ENCODE assay signal across 26 cellular contexts in genomic region chr16:49442805-49443204, GRCh38.
DNase-seq lines count a peak whose midpoint lies in the region; ATAC-seq and TF ChIP-seq lines count a peak whose summit lies in the region.
"Had no signal": no experiment of that assay in that cellular context is flagged by ENCODE, and none has a peak within 500 bp of the region (broad histone marks: within the 10 kb centered on the region; RNA-seq: fewer than 3 reads in every experiment).

No MANE protein-coding gene starts in this region.

- no peak for ATAC-seq in T-helper 17 cell
- no peak for ATAC-seq in naive thymus-derived CD8-positive, alpha-beta T cell
- ATAC-seq in HG02884 (IDR thresholded peaks at IDR 0.05; ENCODE audit: unreplicated experiment): no peak
- ATAC-seq: activated CD8-positive, alpha-beta memory T cell treated with anti-CD3 and anti-CD28 coated beads, Interleukin-2, amount 10 ng/mL, durations not matched to agents 7 days and 5 days; left lung had no signal

- no peak overlapping the region for H3K4me3 Mint-ChIP-seq in activated naive CD4-positive, alpha-beta T cell treated with anti-CD3 and anti-CD28 coated beads, Interleukin-2, amount 50 U/mL, for 24 hours
- H3K4me3 Mint-ChIP-seq in T-helper 17 cell: no peak overlapping the region
- peak overlapping the region in 6 of 10 donors; percentile 1 to 63 (median 16) for H3K4me3 Mint-ChIP-seq in naive thymus-derived CD8-positive, alpha-beta T cell
- H3K4me3 Mint-ChIP-seq: activated CD8-positive, alpha-beta memory T cell treated with anti-CD3 and anti-CD28 coated beads, Interleukin-2, amount 10 ng/mL, durations not matched to agents 7 days and 5 days had no signal

- peaks cover 23% of the 10 kb centered on the region for H3K4me1 Mint-ChIP-seq in activated naive CD4-positive, alpha-beta T cell treated with anti-CD3 and anti-CD28 coated beads, Interleukin-2, amount 50 U/mL, for 24 hours
- H3K4me1 Mint-ChIP-seq in T-helper 17 cell: peaks cover 3% of the 10 kb centered on the region
- peaks cover 16 to 35% (median 28%) of the 10 kb centered on the region in 4 donors for H3K4me1 Mint-ChIP-seq in naive thymus-derived CD8-positive, alpha-beta T cell

- H3K27ac Mint-ChIP-seq in activated naive CD4-positive, alpha-beta T cell treated with anti-CD3 and anti-CD28 coated beads, Interleukin-2, amount 50 U/mL, for 24 hours: peak overlapping the region; percentile 91
- H3K27ac Mint-ChIP-seq in T-helper 17 cell: peak overlapping the region; percentile 56
- H3K27ac Mint-ChIP-seq in naive thymus-derived CD8-positive, alpha-beta T cell: peak overlapping the region; percentile 83 to 95 (median 90)
- H3K27ac Mint-ChIP-seq: activated T-helper 2 cell treated with anti-CD3 and anti-CD28 coated beads, Interferon-gamma antibody, Interleukin-2, Interleukin-4, amounts not matched to agents 10 μg/mL and 5 μg/mL and 100 μg/mL, durations not matched to agents 14 hours and 24 hours and 36 hours had no signal

- H3K27me3 ChIP-seq in esophagus muscularis mucosa: peaks cover 0 to 20% (median 0%) of the 10 kb centered on the region in 4 donors

- no peaks in the 10 kb centered on the region for H3K36me3 Mint-ChIP-seq in activated naive CD4-positive, alpha-beta T cell treated with anti-CD3 and anti-CD28 coated beads, Interleukin-2, amount 50 U/mL, for 24 hours
- no peaks in the 10 kb centered on the region for H3K36me3 Mint-ChIP-seq in T-helper 17 cell (ENCODE audit: low read depth)
- no peaks in the 10 kb centered on the region for H3K36me3 Mint-ChIP-seq in naive thymus-derived CD8-positive, alpha-beta T cell
- H3K36me3 Mint-ChIP-seq: activated CD8-positive, alpha-beta memory T cell treated with anti-CD3 and anti-CD28 coated beads, Interleukin-2, amount 10 ng/mL, durations not matched to agents 7 days and 5 days had no signal

- WGBS in esophagus muscularis mucosa: 64% methylated on average over 5 of the region's 5 CpGs

- no peak for TF ChIP-seq EP300 in esophagus muscularis mucosa (IDR thresholded peaks at IDR 0.05)

- TF ChIP-seq POLR2A in erythroblast (IDR thresholded peaks at IDR 0.05; ENCODE audit: low read length): no peak
- no peak for TF ChIP-seq POLR2A in esophagus muscularis mucosa (IDR thresholded peaks at IDR 0.05; ENCODE audit: low read depth)

- no peak overlapping the region for H3K27ac ChIP-seq in esophagus muscularis mucosa (replicated peaks in 1 of 4)
- H3K27ac ChIP-seq: esophagus squamous epithelium, GM23248, KMS-11, suprapubic skin had no signal

- no peak for TF ChIP-seq CTCF in esophagus muscularis mucosa (IDR thresholded peaks at IDR 0.05)

- H3K9me3 ChIP-seq in T-helper 17 cell (ENCODE audit: control insufficient read depth, low read length, poor library complexity, severe bottlenecking) (no peaks in the 10 kb centered on the region), esophagus muscularis mucosa (no peaks in the 10 kb centered on the region)
- H3K9me3 ChIP-seq: Caco-2, esophagus squamous epithelium, left lung, SK-N-SH, suprapubic skin had no signal

- intact Hi-C loops in esophagus muscularis mucosa (cut with DNase I): no loop called here

- no peaks in the 10 kb centered on the region for H3K9me3 Mint-ChIP-seq in activated naive CD4-positive, alpha-beta T cell treated with anti-CD3 and anti-CD28 coated beads, Interleukin-2, amount 50 U/mL, for 24 hours
- H3K9me3 Mint-ChIP-seq in naive thymus-derived CD8-positive, alpha-beta T cell: no peaks in the 10 kb centered on the region
- H3K9me3 Mint-ChIP-seq: activated T-helper 2 cell treated with anti-CD3 and anti-CD28 coated beads, Interferon-gamma antibody, Interleukin-2, Interleukin-4, amounts not matched to agents 10 μg/mL and 5 μg/mL and 100 μg/mL, durations not matched to agents 14 hours and 24 hours and 36 hours had no signal

- no peak overlapping the region for H3K4me3 ChIP-seq in esophagus muscularis mucosa
- H3K4me3 ChIP-seq: esophagus squamous epithelium, GM23248, left lung, suprapubic skin had no signal

- peaks cover 8 to 14% (median 9%) of the 10 kb centered on the region in 4 donors for H3K4me1 ChIP-seq in esophagus muscularis mucosa
- H3K4me1 ChIP-seq: Caco-2 had no signal

- POLR2A ChIA-PET in naive thymus-derived CD8-positive, alpha-beta T cell (lab: Charles Lee): interaction anchor here (1.3 kb wide), 1 partner anchor 19 kb away, joined by 8 read pairs; no protein-coding TSS in a partner anchor

- H3K27me3 Mint-ChIP-seq in activated naive CD4-positive, alpha-beta T cell treated with anti-CD3 and anti-CD28 coated beads, Interleukin-2, amount 50 U/mL, for 24 hours: no peaks in the 10 kb centered on the region
- peaks cover under 1% of the 10 kb centered on the region for H3K27me3 Mint-ChIP-seq in T-helper 17 cell
- no peaks in the 10 kb centered on the region for H3K27me3 Mint-ChIP-seq in naive thymus-derived CD8-positive, alpha-beta T cell

- no peak for DNase-seq in activated naive CD4-positive, alpha-beta T cell (lab: John Stamatoyannopoulos, UW)
- DNase-seq in KG1 (lab: John Stamatoyannopoulos, UW) (peak; percentile 21), T-helper 17 cell (no peak), erythroblast (lab: John Stamatoyannopoulos, UW) (no peak), esophagus muscularis mucosa (ENCODE audit: extremely low spot score) (no peak)
- no peak for DNase-seq in naive thymus-derived CD8-positive, alpha-beta T cell
- DNase-seq: activated CD4-positive, alpha-beta T cell treated with anti-CD3 and anti-CD28 coated beads for 1 hour; activated CD8-positive, alpha-beta memory T cell treated with anti-CD3 and anti-CD28 coated beads, Interleukin-2, amount 10 ng/mL, durations not matched to agents 7 days and 5 days; anterior cingulate cortex; caudate nucleus; EL; esophagus squamous epithelium; GM23248; left lung; NCI-H1694; NCI-H226; NK-92 treated with Interleukin-12 subunit alpha and Interleukin-12 subunit beta, amount 100 ng/mL, for 24 hours; SK-N-SH; stimulated activated CD4-positive, alpha-beta T cell treated with anti-CD3 and anti-CD28 coated beads, Interleukin-12 subunit alpha, Interleukin-12 subunit beta, amount 100 ng/mL, for 4 hours; stimulated activated CD8-positive, alpha-beta memory T cell treated with anti-CD3 and anti-CD28 coated beads, Interleukin-4, amount 100 ng/mL, for 48 hours had no signal

- no peaks in the 10 kb centered on the region for H3K36me3 ChIP-seq in esophagus muscularis mucosa
- H3K36me3 ChIP-seq: esophagus squamous epithelium, left lung, suprapubic skin had no signal

Comparison
In these comparisons a context has a peak if more than half of its experiments do, and no peak if none do; other contexts are left out.
1. H3K4me3 Mint-ChIP-seq: peak in naive thymus-derived CD8-positive, alpha-beta T cell (6 of 10); none in activated naive CD4-positive, alpha-beta T cell treated with anti-CD3 and anti-CD28 coated beads, Interleukin-2, amount 50 U/mL, for 24 hours (single experiment) and T-helper 17 cell (single experiment).
2. Peak in every context shown above with its lines, with median percentiles within 50 percentile points of each other: H3K27ac Mint-ChIP-seq.